In genomic region chr3:49329201-49329600, GRCh38 we compare ENCODE assay signal across 27 cellular contexts.
"Had no signal": no experiment of that assay in that cellular context is flagged by ENCODE, and none has a peak within 500 bp of the region (broad histone marks: within the 10 kb centered on the region; RNA-seq: fewer than 3 reads in every experiment).

No MANE protein-coding gene starts in this region.

- H3K9me3 Mint-ChIP-seq: activated CD4-positive, alpha-beta memory T cell treated with anti-CD3 and anti-CD28 coated beads for 36 hours; activated CD4-positive, alpha-beta T cell treated with anti-CD3 and anti-CD28 coated beads, Interleukin-2, amount 10 ng/mL, durations not matched to agents 24 days and 14 days; activated naive CD4-positive, alpha-beta T cell treated with anti-CD3 and anti-CD28 coated beads, Interleukin-2, amount 50 U/mL, for 72 hours; nephron progenitor cell; stimulated activated memory B cell treated with anti-CD40 and anti-IgM and Interleukin-4, amounts not matched to agents 10 μg/mL and 1 μg/mL and 100 μg/mL, for 72 hours had no signal

- ATAC-seq: activated CD4-positive, CD25-positive, alpha-beta regulatory T cell treated with anti-CD3 and anti-CD28 coated beads, Interleukin-2, amount 50 U/mL, for 24 hours; activated naive CD4-positive, alpha-beta T cell treated with anti-CD3 and anti-CD28 coated beads, Interleukin-2, amount 50 U/mL, for 72 hours; gastrocnemius medialis; left cardiac atrium; left ventricle myocardium superior; mucosa of descending colon; right lobe of liver; stimulated activated memory B cell treated with anti-CD40 and anti-IgM and Interleukin-4, amounts not matched to agents 10 μg/mL and 1 μg/mL and 100 μg/mL, for 72 hours; upper lobe of right lung had no signal

- H3K27me3 Mint-ChIP-seq: activated CD4-positive, alpha-beta memory T cell treated with anti-CD3 and anti-CD28 coated beads for 36 hours; activated CD4-positive, alpha-beta T cell treated with anti-CD3 and anti-CD28 coated beads, Interleukin-2, amount 10 ng/mL, durations not matched to agents 24 days and 14 days; progenitor cell of endocrine pancreas; stimulated activated memory B cell treated with anti-CD40 and anti-IgM and Interleukin-4, amounts not matched to agents 10 μg/mL and 1 μg/mL and 100 μg/mL, for 72 hours had no signal

- DNase-seq: activated CD4-positive, alpha-beta memory T cell treated with anti-CD3 and anti-CD28 coated beads for 36 hours; activated CD4-positive, alpha-beta T cell treated with anti-CD3 and anti-CD28 coated beads, Interleukin-2, amount 10 ng/mL, durations not matched to agents 24 days and 14 days; activated CD8-positive, alpha-beta memory T cell treated with anti-CD3 and anti-CD28 coated beads, Interleukin-2, amount 50 U/mL, for 4 hours; activated naive CD4-positive, alpha-beta T cell; activated T-cell treated with anti-CD3 and anti-CD28 coated beads, Interleukin-2, amount 50 U/mL, for 48 hours; adrenal gland; central memory CD4-positive, alpha-beta T cell; endodermal cell; gastrocnemius medialis; glutamatergic neuron; left cardiac atrium; left ventricle myocardium superior; mucosa of descending colon; nephron progenitor cell; ovary; right lobe of liver; small intestine; stimulated activated CD4-positive, alpha-beta T cell treated with anti-CD3 and anti-CD28 coated beads, Interleukin-4, amount 100 ng/mL, for 24 hours; T-helper 1 cell; tibial artery; upper lobe of right lung had no signal

- H3K4me1 Mint-ChIP-seq: endodermal cell, nephron progenitor cell had no signal

- H3K4me3 Mint-ChIP-seq: activated CD4-positive, alpha-beta memory T cell treated with anti-CD3 and anti-CD28 coated beads for 36 hours; activated CD4-positive, alpha-beta T cell treated with anti-CD3 and anti-CD28 coated beads, Interleukin-2, amount 10 ng/mL, durations not matched to agents 24 days and 14 days; endodermal cell; nephron progenitor cell; stimulated activated memory B cell treated with anti-CD40 and anti-IgM and Interleukin-4, amounts not matched to agents 10 μg/mL and 1 μg/mL and 100 μg/mL, for 72 hours had no signal

- H3K27ac Mint-ChIP-seq: activated CD4-positive, alpha-beta memory T cell treated with anti-CD3 and anti-CD28 coated beads for 36 hours; activated CD4-positive, alpha-beta T cell treated with anti-CD3 and anti-CD28 coated beads, Interleukin-2, amount 10 ng/mL, durations not matched to agents 24 days and 14 days; endodermal cell; nephron progenitor cell; progenitor cell of endocrine pancreas; stimulated activated memory B cell treated with anti-CD40 and anti-IgM and Interleukin-4, amounts not matched to agents 10 μg/mL and 1 μg/mL and 100 μg/mL, for 72 hours had no signal

- H3K27ac ChIP-seq: adrenal gland, ascending aorta, gastrocnemius medialis, ovary, right lobe of liver, suprapubic skin, tibial artery, upper lobe of right lung had no signal
